Comparison of ENCODE assay signal across 9 cellular contexts in the genomic region with DNA sequence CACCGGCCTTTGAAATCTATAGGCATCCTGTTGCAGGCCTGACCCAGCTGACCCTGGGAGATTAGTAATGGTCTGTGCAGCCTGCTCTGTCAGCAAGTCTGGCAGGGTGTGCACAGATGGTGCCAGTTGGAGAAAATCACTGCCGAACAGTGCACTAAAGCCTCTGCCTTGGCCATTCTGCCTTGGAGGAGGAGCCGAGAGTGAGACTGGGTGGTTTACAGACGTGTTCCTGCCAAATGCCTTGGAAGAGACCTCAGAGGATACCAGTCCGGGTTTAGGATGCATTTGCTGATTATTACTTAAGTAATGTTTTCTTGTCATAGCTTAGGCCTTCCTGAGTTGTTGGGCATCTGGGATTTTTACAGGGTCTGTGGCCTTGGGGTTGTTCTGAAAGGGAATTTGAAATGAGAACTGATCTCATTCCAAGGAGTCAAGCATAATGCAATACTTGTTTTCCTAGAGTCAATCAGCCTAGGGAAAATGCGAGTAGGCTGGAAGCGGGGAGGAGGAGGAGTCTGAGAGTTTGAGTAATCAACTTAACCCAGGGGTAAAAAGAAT.
DNase-seq lines count a peak whose midpoint lies in the region; ATAC-seq and TF ChIP-seq lines count a peak whose summit lies in the region.
"Had no signal": no experiment of that assay in that cellular context is flagged by ENCODE, and none has a peak within 500 bp of the region (broad histone marks: within the 10 kb centered on the region; RNA-seq: fewer than 3 reads in every experiment).

No MANE protein-coding gene starts in this region.

- peaks cover 4% of the 10 kb centered on the region for H3K36me3 Mint-ChIP-seq in Caco-2 (ENCODE audit: insufficient read depth, unreplicated experiment)

- no peaks in the 10 kb centered on the region for H3K79me2 ChIP-seq in OCI-LY7 (ENCODE audit: insufficient read depth, low read depth, low read length)

- H3K4me3 ChIP-seq in HUES48 (ENCODE audit: low read depth, low read length) (no peak overlapping the region), thoracic aorta (peak overlapping the region; percentile 22), OCI-LY7 (ENCODE audit: low read depth, low read length, poor library complexity, severe bottlenecking) (no peak overlapping the region), spleen (no peak overlapping the region), Caco-2 (ENCODE audit: low read depth, low read length) (no peak overlapping the region)

- intact Hi-C loops in OCI-LY7 (cut with micrococcal nuclease; ENCODE audit: unreplicated experiment): no loop called here
- intact Hi-C loops in spleen (cut with DNase I; ENCODE audit: low total_unique reads): no loop called here
- intact Hi-C loops in Caco-2 (cut with micrococcal nuclease; ENCODE audit: unreplicated experiment): no loop called here

- TF ChIP-seq CTCF in thoracic aorta (IDR thresholded peaks at IDR 0.05) (no peak), OCI-LY7 (conservative IDR thresholded peaks at IDR 0.05; ENCODE audit: low read length) (no peak), spleen (IDR thresholded peaks at IDR 0.05 in 8 of 11, conservative IDR thresholded peaks at IDR 0.05 in 3 of 11) (no peak), Caco-2 (IDR thresholded peaks at IDR 0.05; ENCODE audit: insufficient read depth in 1 of 2, low read depth in 1 of 2, low read length in 1 of 2, severe bottlenecking in 1 of 2, unreplicated experiment in 1 of 2) (no peak)

- H3K27ac ChIP-seq in HUES48 (ENCODE audit: low read depth, low read length) (peak overlapping the region; percentile 15), thoracic aorta (peak overlapping the region; percentile 75 to 88), OCI-LY7 (ENCODE audit: low read depth, low read length, poor library complexity, severe bottlenecking) (no peak overlapping the region), spleen (peak overlapping the region in 4 of 8 donors; percentile 6 to 34 (median 21))

- H3K36me3 ChIP-seq in HUES48 (ENCODE audit: control insufficient read depth, insufficient read depth, low read length): no peaks in the 10 kb centered on the region
- H3K36me3 ChIP-seq in thoracic aorta: no peaks in the 10 kb centered on the region
- H3K36me3 ChIP-seq in OCI-LY7 (ENCODE audit: insufficient read depth, low read length): no peaks in the 10 kb centered on the region
- H3K36me3 ChIP-seq in spleen: no peaks in the 10 kb centered on the region
- no peaks in the 10 kb centered on the region for H3K36me3 ChIP-seq in Caco-2 (ENCODE audit: control insufficient read depth, insufficient read depth, low read length)

- H3K27me3 Mint-ChIP-seq in Caco-2 (ENCODE audit: insufficient read depth, unreplicated experiment): no peaks in the 10 kb centered on the region
- H3K27me3 Mint-ChIP-seq: activated B cell treated with CpG ODN at 0.5 μM for 24 hours had no signal

- H3K27me3 ChIP-seq in HUES48 (ENCODE audit: control insufficient read depth, insufficient read depth, low read length) (no peaks in the 10 kb centered on the region), thoracic aorta (replicated peaks; ENCODE audit: insufficient read depth) (no peaks in the 10 kb centered on the region), spleen (replicated peaks in 1 of 7) (no peaks in the 10 kb centered on the region), Caco-2 (replicated peaks; ENCODE audit: control insufficient read depth, insufficient read depth, low read length) (no peaks in the 10 kb centered on the region)

- peaks cover 8% of the 10 kb centered on the region for H3K4me1 Mint-ChIP-seq in Caco-2 (ENCODE audit: low read depth, unreplicated experiment)
- H3K4me1 Mint-ChIP-seq: activated B cell treated with CpG ODN at 0.5 μM for 24 hours had no signal

- H3K9me3 Mint-ChIP-seq in Caco-2 (ENCODE audit: unreplicated experiment): peaks cover 13% of the 10 kb centered on the region
- H3K9me3 Mint-ChIP-seq: activated B cell treated with CpG ODN at 0.5 μM for 24 hours had no signal

- DNase-seq in cerebellar cortex (ENCODE audit: low spot score): peak; percentile 33
- DNase-seq in left kidney (ENCODE audit: low read depth, low spot score): peak; percentile 73
- peak; percentile 21 for DNase-seq in thoracic aorta (ENCODE audit: low spot score)
- DNase-seq in OCI-LY7 (ENCODE audit: low spot score): no peak
- DNase-seq in spleen: no peak
- DNase-seq in Caco-2: no peak
- DNase-seq in GF-D8 (lab: John Stamatoyannopoulos, UW): no peak
- DNase-seq: activated B cell treated with CpG ODN at 0.5 μM for 24 hours had no signal

- H3K9me3 ChIP-seq in HUES48 (ENCODE audit: control insufficient read depth, insufficient read depth, low read length) (no peaks in the 10 kb centered on the region), thoracic aorta (no peaks in the 10 kb centered on the region), OCI-LY7 (ENCODE audit: low read length) (no peaks in the 10 kb centered on the region), spleen (no peaks in the 10 kb centered on the region), Caco-2 (no peaks in the 10 kb centered on the region)

- CTCF ChIA-PET in OCI-LY7 (lab: Charles Lee; ENCODE audit: unreplicated experiment): no interaction called here
- CTCF ChIA-PET in Caco-2 (lab: Charles Lee): no interaction called here

- H3K4me1 ChIP-seq in HUES48 (ENCODE audit: control insufficient read depth, insufficient read depth, low read length): peaks cover 17% of the 10 kb centered on the region
- peaks cover 17 to 54% of the 10 kb centered on the region in 2 donors for H3K4me1 ChIP-seq in thoracic aorta (ENCODE audit: control insufficient read depth in 1 of 2, low read depth in 2 of 2)
- no peaks in the 10 kb centered on the region for H3K4me1 ChIP-seq in OCI-LY7 (ENCODE audit: insufficient read depth, low read length, poor library complexity, severe bottlenecking)
- H3K4me1 ChIP-seq in spleen: no peaks in the 10 kb centered on the region
- H3K4me1 ChIP-seq in Caco-2: peaks cover 16% of the 10 kb centered on the region

- no peak overlapping the region for H3K4me2 ChIP-seq in OCI-LY7 (ENCODE audit: low read length)

- H4K20me1 ChIP-seq in OCI-LY7 (ENCODE audit: insufficient read depth, low read length): no peaks in the 10 kb centered on the region

- no peak overlapping the region for H2AFZ ChIP-seq in OCI-LY7 (ENCODE audit: low read length)

- WGBS in spleen, 5 donors: 55 to 75% (median 73%) methylated on average over 7 of the region's 7 CpGs

- no peak overlapping the region for H3K4me3 Mint-ChIP-seq in Caco-2 (ENCODE audit: unreplicated experiment)
- H3K4me3 Mint-ChIP-seq: activated B cell treated with CpG ODN at 0.5 μM for 24 hours had no signal

- peak; percentile 55 for ATAC-seq in thoracic aorta (ENCODE audit: insufficient number of reproducible peaks, low FRiP score, low read depth)

- no peak for TF ChIP-seq POLR2A in spleen (IDR thresholded peaks at IDR 0.05)

- H3K9ac ChIP-seq in HUES48 (ENCODE audit: low read depth, low read length): no peak overlapping the region

- POLR2A ChIA-PET in OCI-LY7 (lab: Charles Lee) (no interaction called here), Caco-2 (lab: Charles Lee) (no interaction called here)

- H3K9me2 ChIP-seq in OCI-LY7 (ENCODE audit: insufficient read depth, low read length): no peaks in the 10 kb centered on the region

- H3K27ac Mint-ChIP-seq in Caco-2 (ENCODE audit: unreplicated experiment): no peak overlapping the region
- H3K27ac Mint-ChIP-seq: activated B cell treated with CpG ODN at 0.5 μM for 24 hours had no signal

- BruUV-seq in OCI-LY7 (replicated peaks; lab: Mats Ljungman, UMichigan) (no TSS peak), Caco-2 (replicated peaks; lab: Mats Ljungman, UMichigan) (no TSS peak)

Comparison
In these comparisons a context has a peak if more than half of its experiments do, and no peak if none do; other contexts are left out.
1. DNase-seq: peak in cerebellar cortex (single experiment), left kidney (single experiment) and thoracic aorta (single experiment); none in OCI-LY7 (single experiment), spleen (single experiment), Caco-2 (0 of 2) and GF-D8 (single experiment).